In the genomic region with DNA sequence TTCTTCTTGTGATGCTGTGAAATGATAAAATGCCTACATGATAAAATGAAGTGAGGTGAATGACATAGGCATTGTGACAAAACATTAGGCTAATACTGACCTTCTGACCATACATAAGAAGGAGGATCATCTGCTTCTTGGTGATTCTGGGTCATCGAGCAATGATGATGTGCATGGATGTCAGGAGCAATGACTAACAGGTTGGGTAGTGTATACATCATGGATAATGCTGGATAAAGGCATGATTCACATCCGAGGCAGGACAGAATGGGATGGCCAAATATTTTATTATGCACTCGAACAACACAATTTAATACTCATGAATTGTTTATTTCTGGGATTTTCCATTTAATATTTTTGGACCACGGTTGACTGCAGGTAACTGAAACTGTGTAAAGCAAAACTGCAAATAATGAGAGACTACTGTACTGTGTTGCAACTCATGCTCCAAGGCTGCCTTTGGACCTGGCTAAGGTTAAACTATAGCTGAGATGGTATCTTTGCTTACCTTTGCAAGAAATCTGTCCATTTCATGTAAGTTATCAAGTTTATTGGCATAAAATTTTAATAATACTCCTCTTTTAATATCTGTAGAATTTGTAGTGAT, we compare ENCODE assay signal across 17 cellular contexts. TPM values are rescaled to one million over a fixed set of nuclear protein-coding genes. Genes with fewer than 3 reads are reported as not detected.
DNase-seq lines count a peak whose midpoint lies in the region; FAIRE-seq and TF ChIP-seq lines count a peak whose summit lies in the region.
"Had no signal": no experiment of that assay in that cellular context is flagged by ENCODE, and none has a peak within 500 bp of the region (broad histone marks: within the 10 kb centered on the region; RNA-seq: fewer than 3 reads in every experiment).

No MANE protein-coding gene starts in this region.

- FAIRE-seq in frontal cortex (lab: Jason Lieb, UNC): no peak
- FAIRE-seq: D721Med had no signal

- TF ChIP-seq EP300 in sigmoid colon (IDR thresholded peaks at IDR 0.05): no peak

- TF ChIP-seq CTCF in brain microvascular endothelial cell (IDR thresholded peaks at IDR 0.05; ENCODE audit: low read depth, low read length, missing control alignments) (no peak), sigmoid colon (IDR thresholded peaks at IDR 0.05) (no peak)

- DNase-seq in EH (ENCODE audit: low read depth) (peak; percentile 9), HS-5 (ENCODE audit: low read depth) (peak; percentile 70), brain microvascular endothelial cell (peak; percentile 9), iris pigment epithelial cell (ENCODE audit: low read depth) (peak; percentile 40), SW480 (ENCODE audit: low spot score) (no peak), sigmoid colon (no peak), frontal cortex (ENCODE audit: low spot score in 2 of 2) (no peak)
- DNase-seq: ACHN; CD8-positive, alpha-beta T cell; DND-41; KG1; NCI-H1105; NCI-H187; NCI-H446; SHP77 had no signal

- no peaks in the 10 kb centered on the region for H3K9me3 ChIP-seq in sigmoid colon

- TF ChIP-seq POLR2A in sigmoid colon (IDR thresholded peaks at IDR 0.05): no peak

- H3K4me1 ChIP-seq in sigmoid colon: no peaks in the 10 kb centered on the region

- H3K4me3 ChIP-seq in brain microvascular endothelial cell (ENCODE audit: low read depth, low read length): no peak overlapping the region
- no peak overlapping the region for H3K4me3 ChIP-seq in sigmoid colon

- H3K27me3 ChIP-seq in brain microvascular endothelial cell (replicated peaks): no peaks in the 10 kb centered on the region
- no peaks in the 10 kb centered on the region for H3K27me3 ChIP-seq in sigmoid colon

- intact Hi-C loops in sigmoid colon (cut with DNase I): no loop called here

- H3K36me3 ChIP-seq in brain microvascular endothelial cell (replicated peaks) (no peaks in the 10 kb centered on the region), sigmoid colon (no peaks in the 10 kb centered on the region)

- H3K27ac ChIP-seq in brain microvascular endothelial cell (no peak overlapping the region), sigmoid colon (no peak overlapping the region)

- 85 to 86% methylated on average over 4 of the region's 4 CpGs for WGBS in sigmoid colon, 2 donors

- in situ Hi-C loops in brain microvascular endothelial cell (cut with HindIII; ENCODE audit: low pct_ligation_motif_present, low sequenced_read_pairs): no loop called here

RNA-seq across cellular contexts. Expression of a gene that starts 7.6 kb away (rescaled TPM):
- total RNA-seq in sigmoid colon (1 to 10 TPM in 3 of 4 donors, under 1 TPM in 1; 0.55 to 1.5 (median 1.1) TPM), frontal cortex (6.1 TPM)
- polyA plus RNA-seq in sigmoid colon: under 1 TPM in 1 of 3 donors, not detected in 2; 0.13 TPM
- total RNA-seq: CD8-positive, alpha-beta T cell; H4 had no signal

RNA-seq across cellular contexts. Expression of a gene that starts 17.7 kb away (rescaled TPM):
- 10 to 100 TPM; 11.7 to 21.6 (median 14.6) TPM for total RNA-seq in sigmoid colon
- polyA plus RNA-seq in sigmoid colon: 1 to 10 TPM; 1.2 to 2.0 (median 1.4) TPM
- 33.8 TPM for total RNA-seq in frontal cortex
- total RNA-seq: CD8-positive, alpha-beta T cell had no signal

Comparison
In these comparisons a context has a peak if more than half of its experiments do, and no peak if none do; other contexts are left out.
1. DNase-seq: peak in EH (single experiment), HS-5 (single experiment), brain microvascular endothelial cell (single experiment) and iris pigment epithelial cell (single experiment); none in SW480 (single experiment), sigmoid colon (single experiment) and frontal cortex (0 of 2).